In genomic region chr2:148201075-148202004, GRCh38 we compare ENCODE assay signal across 8 cellular contexts.
DNase-seq lines count a peak whose midpoint lies in the region; ATAC-seq lines count a peak whose summit lies in the region.

No MANE protein-coding gene starts in this region.

- H3K9me3 Mint-ChIP-seq in activated T-helper 1 cell treated with anti-CD3 and anti-CD28 coated beads, Interleukin-12 subunit alpha, Interleukin-12 subunit beta, Interleukin-2, Interleukin-4 antibody, amounts not matched to agents 30 ng/mL and 10 ng/mL and 1 ng/mL, durations not matched to agents 14 hours and 24 hours and 36 hours: no peaks in the 10 kb centered on the region

- H3K36me3 Mint-ChIP-seq in activated T-helper 1 cell treated with anti-CD3 and anti-CD28 coated beads, Interleukin-12 subunit alpha, Interleukin-12 subunit beta, Interleukin-2, Interleukin-4 antibody, amounts not matched to agents 30 ng/mL and 10 ng/mL and 1 ng/mL, durations not matched to agents 14 hours and 24 hours and 36 hours (ENCODE audit: low read depth): no peaks in the 10 kb centered on the region

- H3K4me1 Mint-ChIP-seq in activated T-helper 1 cell treated with anti-CD3 and anti-CD28 coated beads, Interleukin-12 subunit alpha, Interleukin-12 subunit beta, Interleukin-2, Interleukin-4 antibody, amounts not matched to agents 30 ng/mL and 10 ng/mL and 1 ng/mL, durations not matched to agents 14 hours and 24 hours and 36 hours (ENCODE audit: low read depth): no peaks in the 10 kb centered on the region

- no peak overlapping the region for H3K27ac Mint-ChIP-seq in activated T-helper 1 cell treated with anti-CD3 and anti-CD28 coated beads, Interleukin-12 subunit alpha, Interleukin-12 subunit beta, Interleukin-2, Interleukin-4 antibody, amounts not matched to agents 30 ng/mL and 10 ng/mL and 1 ng/mL, durations not matched to agents 14 hours and 24 hours and 36 hours

- peak in 5 of 6 experiments; percentile 1 to 19 (median 16) for DNase-seq in stimulated activated naive CD4-positive, alpha-beta T cell (lab: John Stamatoyannopoulos, UW)
- DNase-seq in stimulated activated naive CD4-positive, alpha-beta T cell treated with Interleukin-2 at 50 U/mL for 16 hours (lab: John Stamatoyannopoulos, UW): no peak
- DNase-seq in NCI-H82 treated with DMSO at 0.1 percent for 48 hours (lab: John Stamatoyannopoulos, UW; ENCODE audit: unreplicated experiment) (peak; percentile 11), left cardiac atrium (peak; percentile 22), SW480 (ENCODE audit: low spot score) (no peak)
- peak; percentile 13 for DNase-seq in activated T-helper 1 cell treated with anti-CD3 and anti-CD28 coated beads, Interleukin-12 subunit alpha, Interleukin-12 subunit beta, Interleukin-2, Interleukin-4 antibody, amounts not matched to agents 30 ng/mL and 10 ng/mL and 1 ng/mL, durations not matched to agents 14 hours and 24 hours and 36 hours (ENCODE audit: low spot score)
- peak; percentile 4 to 24 for DNase-seq in stimulated activated CD4-positive, alpha-beta T cell treated with anti-CD3 and anti-CD28 coated beads, Interleukin-1b, Interleukin-23, amount 100 ng/mL, for 4 hours (ENCODE audit: low read depth in 2 of 2)

- ATAC-seq in left cardiac atrium: no peak
- ATAC-seq in HG03432 (IDR thresholded peaks at IDR 0.05; ENCODE audit: unreplicated experiment): no peak

- H3K27me3 Mint-ChIP-seq in activated T-helper 1 cell treated with anti-CD3 and anti-CD28 coated beads, Interleukin-12 subunit alpha, Interleukin-12 subunit beta, Interleukin-2, Interleukin-4 antibody, amounts not matched to agents 30 ng/mL and 10 ng/mL and 1 ng/mL, durations not matched to agents 14 hours and 24 hours and 36 hours (ENCODE audit: insufficient read depth): no peaks in the 10 kb centered on the region

- intact Hi-C loops in activated T-helper 1 cell treated with anti-CD3 and anti-CD28 coated beads, Interleukin-12 subunit alpha, Interleukin-12 subunit beta, Interleukin-2, Interleukin-4 antibody, amounts not matched to agents 30 ng/mL and 10 ng/mL and 1 ng/mL, durations not matched to agents 14 hours and 24 hours and 36 hours (cut with micrococcal nuclease): loop anchor here (1.0 kb wide), 3 partner anchors 212 to 789 kb away; no protein-coding TSS in a partner anchor
- intact Hi-C loops in left cardiac atrium (cut with DNase I): no loop called here

- H3K4me3 Mint-ChIP-seq in activated T-helper 1 cell treated with anti-CD3 and anti-CD28 coated beads, Interleukin-12 subunit alpha, Interleukin-12 subunit beta, Interleukin-2, Interleukin-4 antibody, amounts not matched to agents 30 ng/mL and 10 ng/mL and 1 ng/mL, durations not matched to agents 14 hours and 24 hours and 36 hours: no peak overlapping the region

Comparison
In these comparisons a context has a peak if more than half of its experiments do, and no peak if none do; other contexts are left out.
1. DNase-seq: peak in stimulated activated naive CD4-positive, alpha-beta T cell (5 of 6), NCI-H82 treated with DMSO at 0.1 percent for 48 hours (single experiment), activated T-helper 1 cell treated with anti-CD3 and anti-CD28 coated beads, Interleukin-12 subunit alpha, Interleukin-12 subunit beta, Interleukin-2, Interleukin-4 antibody, amounts not matched to agents 30 ng/mL and 10 ng/mL and 1 ng/mL, durations not matched to agents 14 hours and 24 hours and 36 hours (single experiment), left cardiac atrium (single experiment) and stimulated activated CD4-positive, alpha-beta T cell treated with anti-CD3 and anti-CD28 coated beads, Interleukin-1b, Interleukin-23, amount 100 ng/mL, for 4 hours (2 of 2); none in stimulated activated naive CD4-positive, alpha-beta T cell treated with Interleukin-2 at 50 U/mL for 16 hours (single experiment) and SW480 (single experiment).